ENCODE assay signal across 8 cellular contexts in genomic region chrX:39309018-39309620, GRCh38.
DNase-seq lines count a peak whose midpoint lies in the region; ATAC-seq and TF ChIP-seq lines count a peak whose summit lies in the region.

No MANE protein-coding gene starts in this region.

- H3K27me3 ChIP-seq in parathyroid adenoma (ENCODE audit: control insufficient read depth, insufficient read depth, low read length) (no peaks in the 10 kb centered on the region), H7 (ENCODE audit: control insufficient read depth, insufficient read depth, low read length) (no peaks in the 10 kb centered on the region)

- no peak overlapping the region for H3K4me3 Mint-ChIP-seq in osteocyte (ENCODE audit: unreplicated experiment)

- peak overlapping the region; percentile 28 for H2AFZ ChIP-seq in parathyroid adenoma

- no peak for TF ChIP-seq CTCF in parathyroid adenoma (IDR thresholded peaks at IDR 0.05)
- TF ChIP-seq CTCF in osteocyte (IDR thresholded peaks at IDR 0.05), result no peak

- H3K9me3 Mint-ChIP-seq in osteocyte (ENCODE audit: unreplicated experiment), result peaks cover 9% of the 10 kb centered on the region

- peaks cover 6% of the 10 kb centered on the region for H3K4me1 Mint-ChIP-seq in osteocyte (ENCODE audit: unreplicated experiment)

- no peak overlapping the region for H3K27ac Mint-ChIP-seq in osteocyte (ENCODE audit: unreplicated experiment)

- H3K79me2 ChIP-seq in parathyroid adenoma, result no peaks in the 10 kb centered on the region

- H3K9ac ChIP-seq in parathyroid adenoma, result no peak overlapping the region

- no peak for ATAC-seq in GM21423 (IDR thresholded peaks at IDR 0.05; ENCODE audit: unreplicated experiment)
- no peak for ATAC-seq in GM18502 (IDR thresholded peaks at IDR 0.05; ENCODE audit: poor library complexity, unreplicated experiment)

- no peak overlapping the region for H3K4me2 ChIP-seq in parathyroid adenoma (ENCODE audit: low read length)

- DNase-seq in COLO668 (lab: John Stamatoyannopoulos, UW; ENCODE audit: unreplicated experiment) (peak; percentile 15), RPMI7951 (ENCODE audit: low read depth) (peak; percentile 89), astrocyte of the hippocampus (ENCODE audit: low read depth, low spot score) (peak; percentile 15), osteocyte (ENCODE audit: extremely low spot score, unreplicated experiment) (no peak), H7 (no peak)

- H3K36me3 ChIP-seq in parathyroid adenoma (ENCODE audit: control insufficient read depth, insufficient read depth, low read length), result no peaks in the 10 kb centered on the region
- no peaks in the 10 kb centered on the region for H3K36me3 ChIP-seq in H7 (replicated peaks; ENCODE audit: control insufficient read depth, insufficient read depth, low read length)

- no peak overlapping the region for H3K4me3 ChIP-seq in parathyroid adenoma (ENCODE audit: low read depth, low read length)
- no peak overlapping the region for H3K4me3 ChIP-seq in H7 (ENCODE audit: insufficient read depth, low read depth, low read length)

- no peaks in the 10 kb centered on the region for H3K9me3 ChIP-seq in parathyroid adenoma (ENCODE audit: control insufficient read depth, low read length)

- H3K27me3 Mint-ChIP-seq in osteocyte (ENCODE audit: unreplicated experiment), result peaks cover 4% of the 10 kb centered on the region

- H3K36me3 Mint-ChIP-seq in osteocyte (ENCODE audit: unreplicated experiment), result no peaks in the 10 kb centered on the region

- no peaks in the 10 kb centered on the region for H3K4me1 ChIP-seq in parathyroid adenoma

- no peak overlapping the region for H3K27ac ChIP-seq in parathyroid adenoma

Comparison
In these comparisons a context has a peak if more than half of its experiments do, and no peak if none do; other contexts are left out.
1. DNase-seq: peak in COLO668 (single experiment), RPMI7951 (single experiment) and astrocyte of the hippocampus (single experiment); none in osteocyte (single experiment) and H7 (single experiment).